Comparison of ENCODE assay signal across 1 cellular context in genomic region chr15:92903956-92904831, GRCh38.
TF ChIP-seq lines count a peak whose summit lies in the region.

No MANE protein-coding gene starts in this region.

TF ChIP-seq in K562, 482 proteins besides CTCF, POLR2A, EP300 and RAD21 (continued from another document and continues in another):
- TF ChIP-seq ARID4B (CRISPR knock-in tag; IDR thresholded peaks at IDR 0.05) (peak; percentile 63; the same call in 1 of the 2 replicates), KAT7 (CRISPR knock-in tag; IDR thresholded peaks at IDR 0.05; ENCODE audit: borderline replicate concordance) (peak; percentile 71; the same call in 1 of the 2 replicates), ZBTB7A (IDR thresholded peaks at IDR 0.05; ENCODE audit: borderline replicate concordance, control insufficient read depth, low read depth, low read length) (peak; percentile 67; the same call in 1 of the 2 replicates), ZNF609 (CRISPR knock-in tag; IDR thresholded peaks at IDR 0.05; ENCODE audit: borderline replicate concordance) (peak; percentile 92), ZNF75A (CRISPR knock-in tag; IDR thresholded peaks at IDR 0.05) (no peak), ILK (tag; IDR thresholded peaks at IDR 0.05; ENCODE audit: borderline replicate concordance, low read depth) (no peak), SRSF9 (IDR thresholded peaks at IDR 0.05; ENCODE audit: borderline replicate concordance, low read depth, low read length) (no peak), BRCA1 (IDR thresholded peaks at IDR 0.05) (no peak), BRCA1 (CRISPR knock-in tag; IDR thresholded peaks at IDR 0.05) (no peak), TOE1 (IDR thresholded peaks at IDR 0.05; ENCODE audit: borderline replicate concordance) (peak; percentile 57; the same call in 1 of the 2 replicates), TOE1 (CRISPR knock-in tag; IDR thresholded peaks at IDR 0.05; ENCODE audit: borderline replicate concordance, low read depth) (peak; percentile 86; the same call in 1 of the 2 replicates), NUFIP1 (IDR thresholded peaks at IDR 0.05; ENCODE audit: partially characterized antibody) (no peak), RFX7 (CRISPR knock-in tag; IDR thresholded peaks at IDR 0.05) (no peak), ARID3A (IDR thresholded peaks at IDR 0.05; ENCODE audit: borderline replicate concordance, low read depth, low read length) (0 out of 2 replicates have a peak, but pooled peaks have one; percentile 9), SIX5 (IDR thresholded peaks at IDR 0.05; ENCODE audit: borderline replicate concordance in 1 of 2, insufficient read depth in 1 of 2, low read depth in 1 of 2, low read length in 2 of 2) (peak in 1 of 2 experiments; percentile 9; a peak in 1 of 4 replicates), ATF7 (IDR thresholded peaks at IDR 0.05) (peak; percentile 98), BCL6 (CRISPR knock-in tag; IDR thresholded peaks at IDR 0.05) (peak; percentile 69; the same call in 1 of the 2 replicates), TEAD2 (tag; IDR thresholded peaks at IDR 0.05) (peak; percentile 52; the same call in 1 of the 2 replicates), MTA1 (IDR thresholded peaks at IDR 0.05; ENCODE audit: borderline replicate concordance) (no peak), FOXA1 (IDR thresholded peaks at IDR 0.05; ENCODE audit: borderline replicate concordance) (no peak), ZNF263 (CRISPR knock-in tag; IDR thresholded peaks at IDR 0.05; ENCODE audit: borderline replicate concordance) (peak; percentile 54; the same call in 1 of the 2 replicates), SP2 (IDR thresholded peaks at IDR 0.05; ENCODE audit: extremely low read depth, low read depth, low read length, poor library complexity, severe bottlenecking) (no peak), GTF2E2 (tag; IDR thresholded peaks at IDR 0.05) (peak; percentile 85), NFXL1 (CRISPR knock-in tag; IDR thresholded peaks at IDR 0.05) (0 out of 2 replicates have a peak, but pooled peaks have one; percentile 28), MLX (CRISPR knock-in tag; conservative IDR thresholded peaks at IDR 0.05) (0 out of 4 replicates have a peak, but pooled peaks of 1 of the 2 experiments have one; percentile 68), POLR3A (IDR thresholded peaks at IDR 0.05; ENCODE audit: borderline replicate concordance, extremely low read depth, insufficient read depth, insufficient read length) (no peak), DLX4 (CRISPR knock-in tag; IDR thresholded peaks at IDR 0.05) (no peak), GTF2F1 (IDR thresholded peaks at IDR 0.05; ENCODE audit: low read depth, low read length) (peak; percentile 46; the same call in 1 of the 2 replicates), MXI1 (IDR thresholded peaks at IDR 0.05; ENCODE audit: low read depth, low read length) (peak; percentile 21; the same call in 1 of the 2 replicates), THRAP3 (IDR thresholded peaks at IDR 0.05; ENCODE audit: borderline replicate concordance) (no peak), MAFK (IDR thresholded peaks at IDR 0.05; ENCODE audit: low read length) (peak; percentile 32), ZSCAN29 (IDR thresholded peaks at IDR 0.05) (no peak), ARID3B (CRISPR knock-in tag; IDR thresholded peaks at IDR 0.05; ENCODE audit: borderline replicate concordance) (no peak), TFAP4 (CRISPR knock-in tag; IDR thresholded peaks at IDR 0.05; ENCODE audit: borderline replicate concordance) (peak; percentile 94), NFIC (IDR thresholded peaks at IDR 0.05) (0 out of 2 replicates have a peak, but pooled peaks have one; percentile 31)
- TF ChIP-seq, protein P1, sequence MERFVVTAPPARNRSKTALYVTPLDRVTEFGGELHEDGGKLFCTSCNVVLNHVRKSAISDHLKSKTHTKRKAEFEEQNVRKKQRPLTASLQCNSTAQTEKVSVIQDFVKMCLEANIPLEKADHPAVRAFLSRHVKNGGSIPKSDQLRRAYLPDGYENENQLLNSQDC (CRISPR knock-in tag; IDR thresholded peaks at IDR 0.05), result peak; percentile 77
- TF ChIP-seq, protein P2, sequence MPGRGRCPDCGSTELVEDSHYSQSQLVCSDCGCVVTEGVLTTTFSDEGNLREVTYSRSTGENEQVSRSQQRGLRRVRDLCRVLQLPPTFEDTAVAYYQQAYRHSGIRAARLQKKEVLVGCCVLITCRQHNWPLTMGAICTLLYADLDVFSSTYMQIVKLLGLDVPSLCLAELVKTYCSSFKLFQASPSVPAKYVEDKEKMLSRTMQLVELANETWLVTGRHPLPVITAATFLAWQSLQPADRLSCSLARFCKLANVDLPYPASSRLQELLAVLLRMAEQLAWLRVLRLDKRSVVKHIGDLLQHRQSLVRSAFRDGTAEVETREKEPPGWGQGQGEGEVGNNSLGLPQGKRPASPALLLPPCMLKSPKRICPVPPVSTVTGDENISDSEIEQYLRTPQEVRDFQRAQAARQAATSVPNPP (IDR thresholded peaks at IDR 0.05; ENCODE audit: borderline replicate concordance, insufficient read depth, insufficient read length), result no peak
- TF ChIP-seq, protein P3, sequence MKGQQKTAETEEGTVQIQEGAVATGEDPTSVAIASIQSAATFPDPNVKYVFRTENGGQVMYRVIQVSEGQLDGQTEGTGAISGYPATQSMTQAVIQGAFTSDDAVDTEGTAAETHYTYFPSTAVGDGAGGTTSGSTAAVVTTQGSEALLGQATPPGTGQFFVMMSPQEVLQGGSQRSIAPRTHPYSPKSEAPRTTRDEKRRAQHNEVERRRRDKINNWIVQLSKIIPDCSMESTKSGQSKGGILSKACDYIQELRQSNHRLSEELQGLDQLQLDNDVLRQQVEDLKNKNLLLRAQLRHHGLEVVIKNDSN (CRISPR knock-in tag; IDR thresholded peaks at IDR 0.05), result no peak; the same call in 1 of the 2 replicates
- TF ChIP-seq, protein P4, sequence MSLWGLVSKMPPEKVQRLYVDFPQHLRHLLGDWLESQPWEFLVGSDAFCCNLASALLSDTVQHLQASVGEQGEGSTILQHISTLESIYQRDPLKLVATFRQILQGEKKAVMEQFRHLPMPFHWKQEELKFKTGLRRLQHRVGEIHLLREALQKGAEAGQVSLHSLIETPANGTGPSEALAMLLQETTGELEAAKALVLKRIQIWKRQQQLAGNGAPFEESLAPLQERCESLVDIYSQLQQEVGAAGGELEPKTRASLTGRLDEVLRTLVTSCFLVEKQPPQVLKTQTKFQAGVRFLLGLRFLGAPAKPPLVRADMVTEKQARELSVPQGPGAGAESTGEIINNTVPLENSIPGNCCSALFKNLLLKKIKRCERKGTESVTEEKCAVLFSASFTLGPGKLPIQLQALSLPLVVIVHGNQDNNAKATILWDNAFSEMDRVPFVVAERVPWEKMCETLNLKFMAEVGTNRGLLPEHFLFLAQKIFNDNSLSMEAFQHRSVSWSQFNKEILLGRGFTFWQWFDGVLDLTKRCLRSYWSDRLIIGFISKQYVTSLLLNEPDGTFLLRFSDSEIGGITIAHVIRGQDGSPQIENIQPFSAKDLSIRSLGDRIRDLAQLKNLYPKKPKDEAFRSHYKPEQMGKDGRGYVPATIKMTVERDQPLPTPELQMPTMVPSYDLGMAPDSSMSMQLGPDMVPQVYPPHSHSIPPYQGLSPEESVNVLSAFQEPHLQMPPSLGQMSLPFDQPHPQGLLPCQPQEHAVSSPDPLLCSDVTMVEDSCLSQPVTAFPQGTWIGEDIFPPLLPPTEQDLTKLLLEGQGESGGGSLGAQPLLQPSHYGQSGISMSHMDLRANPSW (CRISPR knock-in tag; IDR thresholded peaks at IDR 0.05), result no peak
